ENCODE assay signal across 3 cellular contexts in genomic region chr4:178426871-178427270, GRCh38.
"Had no signal": no experiment of that assay in that cellular context is flagged by ENCODE, and none has a peak within 500 bp of the region (broad histone marks: within the 10 kb centered on the region; RNA-seq: fewer than 3 reads in every experiment).

No MANE protein-coding gene starts in this region.

- H3K4me3 ChIP-seq: GM12878 had no signal

- ATAC-seq: GM12878 had no signal

- DNase-seq: GDM1, GF-D8 had no signal
